8 cellular contexts compared by ENCODE assay signal in genomic region chr9:110578896-110579752, GRCh38. TPM values are rescaled to one million over a fixed set of nuclear protein-coding genes. Genes with fewer than 3 reads are reported as not detected.
DNase-seq lines count a peak whose midpoint lies in the region; ATAC-seq and TF ChIP-seq lines count a peak whose summit lies in the region.

SVEP1 (minus strand) TSS chr9:110579741; CDS start chr9:110579543, 198 bp downstream.

- H3K4me1 Mint-ChIP-seq in stimulated activated naive B cell treated with anti-CD40 and anti-IgM and Interleukin-4, amounts not matched to agents 10 μg/mL and 1 μg/mL and 100 μg/mL, for 72 hours, result peaks cover 8 to 13% of the 10 kb centered on the region in 2 donors

- H3K27me3 Mint-ChIP-seq in stimulated activated naive B cell treated with anti-CD40 and anti-IgM and Interleukin-4, amounts not matched to agents 10 μg/mL and 1 μg/mL and 100 μg/mL, for 72 hours, result peaks cover 28 to 57% of the 10 kb centered on the region in 2 donors

- H3K4me1 ChIP-seq in colonic mucosa, result no peaks in the 10 kb centered on the region

- H3K4me3 ChIP-seq in colonic mucosa, result peak within 1 kb of the TSS; percentile 29

- no peak for ATAC-seq in stimulated activated naive B cell treated with anti-CD40 and anti-IgM and Interleukin-4, amounts not matched to agents 10 μg/mL and 1 μg/mL and 100 μg/mL, for 72 hours (replicated peaks)
- ATAC-seq in GM18909 (IDR thresholded peaks at IDR 0.05; ENCODE audit: poor library complexity, unreplicated experiment), result no peak

- intact Hi-C loops in colonic mucosa (cut with DNase I), result no loop called here

- no peaks in the 10 kb centered on the region for H3K36me3 ChIP-seq in colonic mucosa

- peak within 1 kb of the TSS; percentile 25 for H3K27ac Mint-ChIP-seq in stimulated activated naive B cell treated with anti-CD40 and anti-IgM and Interleukin-4, amounts not matched to agents 10 μg/mL and 1 μg/mL and 100 μg/mL, for 72 hours

- DNase-seq in Ammon's horn (ENCODE audit: low spot score) (peak; percentile 65), MV-4-11 (lab: John Stamatoyannopoulos, UW) (peak; percentile 28), colonic mucosa (no peak), kidney glomerular epithelial cell (lab: John Stamatoyannopoulos, UW) (peak; percentile 14), HT-29 (ENCODE audit: low spot score) (no peak)
- DNase-seq in stimulated activated naive B cell treated with anti-CD40 and anti-IgM and Interleukin-4, amounts not matched to agents 10 μg/mL and 1 μg/mL and 100 μg/mL, for 72 hours, result peak; percentile 4
- no peak for DNase-seq in activated CD8-positive, alpha-beta memory T cell treated with anti-CD3 and anti-CD28 coated beads, Interleukin-2, amount 50 U/mL, for 48 hours

- no peaks in the 10 kb centered on the region for H3K36me3 Mint-ChIP-seq in stimulated activated naive B cell treated with anti-CD40 and anti-IgM and Interleukin-4, amounts not matched to agents 10 μg/mL and 1 μg/mL and 100 μg/mL, for 72 hours

- peak within 1 kb of the TSS; percentile 72 to 74 for H3K4me3 Mint-ChIP-seq in stimulated activated naive B cell treated with anti-CD40 and anti-IgM and Interleukin-4, amounts not matched to agents 10 μg/mL and 1 μg/mL and 100 μg/mL, for 72 hours

- H3K27ac ChIP-seq in colonic mucosa, result peak within 1 kb of the TSS; percentile 62

- no peak for TF ChIP-seq CTCF in colonic mucosa (IDR thresholded peaks at IDR 0.05)

- H3K9me3 Mint-ChIP-seq in stimulated activated naive B cell treated with anti-CD40 and anti-IgM and Interleukin-4, amounts not matched to agents 10 μg/mL and 1 μg/mL and 100 μg/mL, for 72 hours, result peaks cover 1 to 5% of the 10 kb centered on the region in 2 donors

- no peaks in the 10 kb centered on the region for H3K9me3 ChIP-seq in colonic mucosa

- H3K9ac ChIP-seq in colonic mucosa (ENCODE audit: low read depth in 2 of 2, low read length in 2 of 2), result peak within 1 kb of the TSS in 1 of 2 donors; percentile 46

- H3K27me3 ChIP-seq in colonic mucosa, result peaks cover 25% of the 10 kb centered on the region

RNA-seq across cellular contexts. Expression of gene SVEP1, which starts in this region (rescaled TPM):
- total RNA-seq in colonic mucosa, result 1 to 10 TPM; 2.1 to 9.7 TPM
- not detected in 2 replicates for total RNA-seq in HT-29 (2014; rRNA removed; shearing (Covaris generic))

Comparison
In these comparisons a context has a peak if more than half of its experiments do, and no peak if none do; other contexts are left out.
1. DNase-seq: peak in Ammon's horn (single experiment), MV-4-11 (single experiment), kidney glomerular epithelial cell (single experiment) and stimulated activated naive B cell treated with anti-CD40 and anti-IgM and Interleukin-4, amounts not matched to agents 10 μg/mL and 1 μg/mL and 100 μg/mL, for 72 hours (single experiment); none in colonic mucosa (single experiment), activated CD8-positive, alpha-beta memory T cell treated with anti-CD3 and anti-CD28 coated beads, Interleukin-2, amount 50 U/mL, for 48 hours (single experiment) and HT-29 (single experiment).